In genomic region chr9:91163441-91163772, GRCh38 we compare ENCODE assay signal across 12 cellular contexts.
DNase-seq lines count a peak whose midpoint lies in the region; TF ChIP-seq lines count a peak whose summit lies in the region.
"Had no signal": no experiment of that assay in that cellular context is flagged by ENCODE, and none has a peak within 500 bp of the region (broad histone marks: within the 10 kb centered on the region; RNA-seq: fewer than 3 reads in every experiment).

No MANE protein-coding gene starts in this region.

- H3K36me3 ChIP-seq in duodenal mucosa (ENCODE audit: control insufficient read depth in 1 of 2, insufficient read depth in 2 of 2, low read length in 2 of 2) (no peaks in the 10 kb centered on the region), trophoblast cell (ENCODE audit: control insufficient read depth in 1 of 2, insufficient read depth in 2 of 2, low read length in 2 of 2) (no peaks in the 10 kb centered on the region)
- H3K36me3 ChIP-seq: breast epithelium had no signal

- no peak overlapping the region for H3K18ac ChIP-seq in trophoblast cell (ENCODE audit: low read length)

- peaks cover 32 to 39% of the 10 kb centered on the region in 2 donors for H3K4me1 ChIP-seq in duodenal mucosa (ENCODE audit: control insufficient read depth in 1 of 2, insufficient read depth in 2 of 2, low read length in 2 of 2)
- peaks cover 22 to 26% of the 10 kb centered on the region in 2 experiments for H3K4me1 ChIP-seq in trophoblast cell (ENCODE audit: control insufficient read depth in 1 of 2, insufficient read depth in 2 of 2, low read length in 2 of 2)
- H3K4me1 ChIP-seq: breast epithelium had no signal

- no peaks in the 10 kb centered on the region; the same call in 1 of the 2 replicates for H3K27me3 Mint-ChIP-seq in HFFc6 (ENCODE audit: insufficient read depth)
- H3K27me3 Mint-ChIP-seq: type B pancreatic cell had no signal

- H2AK5ac ChIP-seq in trophoblast cell (ENCODE audit: low read length) = peak overlapping the region; percentile 21

- TF ChIP-seq CTCF in HFFc6 (IDR thresholded peaks at IDR 0.05) (no peak), NB4 (IDR thresholded peaks at IDR 0.05; ENCODE audit: low read depth, low read length) (no peak)

- no CpG with 5 or more reads among the region's 8 CpGs for WGBS in trophoblast cell (ENCODE audit: extremely low coverage, insufficient coverage, insufficient read length)

- no peak overlapping the region for H3K4me3 Mint-ChIP-seq in HFFc6

- H3K9ac ChIP-seq in duodenal mucosa (ENCODE audit: low read depth in 1 of 2, low read length in 2 of 2) = no peak overlapping the region
- no peak overlapping the region for H3K9ac ChIP-seq in trophoblast cell (ENCODE audit: low read length)

- peak overlapping the region; percentile 55; the same call in 1 of the 2 replicates for H3K27ac Mint-ChIP-seq in HFFc6

- H3K36me3 Mint-ChIP-seq in HFFc6 (ENCODE audit: low read depth) = no peaks in the 10 kb centered on the region
- H3K36me3 Mint-ChIP-seq: type B pancreatic cell had no signal

- H3K4me2 ChIP-seq in trophoblast cell (ENCODE audit: low read length) = no peak overlapping the region

- no peak overlapping the region for H4K8ac ChIP-seq in trophoblast cell (ENCODE audit: low read depth, low read length)

- peak overlapping the region; percentile 49 for H3K27ac ChIP-seq in duodenal mucosa (ENCODE audit: low read depth, low read length)
- H3K27ac ChIP-seq in trophoblast cell (ENCODE audit: low read depth, low read length) = no peak overlapping the region

- H2BK5ac ChIP-seq in trophoblast cell (ENCODE audit: low read depth, low read length, poor library complexity) = no peak overlapping the region

- peaks cover 6% of the 10 kb centered on the region for H3K79me1 ChIP-seq in trophoblast cell (ENCODE audit: low read length)

- H3K4me1 Mint-ChIP-seq in HFFc6 (ENCODE audit: low read depth) = peaks cover 61% of the 10 kb centered on the region

- DNase-seq in HFFc6 = no peak
- no peak for DNase-seq in NB4 (ENCODE audit: low read depth)
- DNase-seq in trophoblast cell = no peak
- DNase-seq in pons (ENCODE audit: low spot score) = no peak
- no peak for DNase-seq in dermis blood vessel endothelial cell
- DNase-seq in mucosa of gallbladder (ENCODE audit: low spot score) = no peak
- DNase-seq in superior temporal gyrus (ENCODE audit: extremely low spot score) = no peak
- DNase-seq: NCI-H1417, NCI-H524 treated with DMSO at 0.1 percent for 48 hours had no signal

- no peak for TF ChIP-seq POLR2A in NB4 (IDR thresholded peaks at IDR 0.05; ENCODE audit: extremely low read depth, insufficient read length)

- H4K91ac ChIP-seq in trophoblast cell (ENCODE audit: low read depth, low read length) = peak overlapping the region; percentile 29

- no peak overlapping the region for H4K12ac ChIP-seq in trophoblast cell (ENCODE audit: low read depth, low read length)

- H2AFZ ChIP-seq in trophoblast cell (ENCODE audit: insufficient read depth, low read length, poor library complexity) = no peak overlapping the region

- H3K9me3 ChIP-seq in duodenal mucosa (ENCODE audit: control insufficient read depth in 1 of 2, low read length in 2 of 2) = no peaks in the 10 kb centered on the region
- no peaks in the 10 kb centered on the region for H3K9me3 ChIP-seq in trophoblast cell (ENCODE audit: insufficient read depth, low read depth, low read length)
- H3K9me3 ChIP-seq: breast epithelium had no signal

- no peak overlapping the region for H2BK120ac ChIP-seq in trophoblast cell (ENCODE audit: insufficient read depth, low read length, poor library complexity)

- H3K23ac ChIP-seq in trophoblast cell (ENCODE audit: low read length) = no peak overlapping the region

- no peaks in the 10 kb centered on the region for H3K79me2 ChIP-seq in trophoblast cell (ENCODE audit: control insufficient read depth, insufficient read depth, low read length, poor library complexity)

- H2BK12ac ChIP-seq in trophoblast cell (ENCODE audit: low read length) = peak overlapping the region; percentile 17

- H3K14ac ChIP-seq in trophoblast cell (ENCODE audit: low read length) = no peak overlapping the region

- H3K9me3 Mint-ChIP-seq in HFFc6 = no peaks in the 10 kb centered on the region
- H3K9me3 Mint-ChIP-seq: type B pancreatic cell had no signal

- H3K4me3 ChIP-seq in NB4 (ENCODE audit: low read depth, low read length) = peak overlapping the region; percentile 32
- H3K4me3 ChIP-seq in duodenal mucosa (ENCODE audit: low read depth in 1 of 2, low read length in 2 of 2) = peak overlapping the region in 1 of 2 donors; percentile 12
- no peak overlapping the region for H3K4me3 ChIP-seq in trophoblast cell (ENCODE audit: low read depth, low read length)
- H3K4me3 ChIP-seq: breast epithelium had no signal

- H3K27me3 ChIP-seq in duodenal mucosa (ENCODE audit: control insufficient read depth in 1 of 2, insufficient read depth in 2 of 2, low read length in 2 of 2) = no peaks in the 10 kb centered on the region
- H3K27me3 ChIP-seq in trophoblast cell (ENCODE audit: insufficient read depth, low read length) = no peaks in the 10 kb centered on the region
- H3K27me3 ChIP-seq: breast epithelium had no signal

- H3K4ac ChIP-seq in trophoblast cell (ENCODE audit: low read depth, low read length) = no peak overlapping the region
